In the genomic region with DNA sequence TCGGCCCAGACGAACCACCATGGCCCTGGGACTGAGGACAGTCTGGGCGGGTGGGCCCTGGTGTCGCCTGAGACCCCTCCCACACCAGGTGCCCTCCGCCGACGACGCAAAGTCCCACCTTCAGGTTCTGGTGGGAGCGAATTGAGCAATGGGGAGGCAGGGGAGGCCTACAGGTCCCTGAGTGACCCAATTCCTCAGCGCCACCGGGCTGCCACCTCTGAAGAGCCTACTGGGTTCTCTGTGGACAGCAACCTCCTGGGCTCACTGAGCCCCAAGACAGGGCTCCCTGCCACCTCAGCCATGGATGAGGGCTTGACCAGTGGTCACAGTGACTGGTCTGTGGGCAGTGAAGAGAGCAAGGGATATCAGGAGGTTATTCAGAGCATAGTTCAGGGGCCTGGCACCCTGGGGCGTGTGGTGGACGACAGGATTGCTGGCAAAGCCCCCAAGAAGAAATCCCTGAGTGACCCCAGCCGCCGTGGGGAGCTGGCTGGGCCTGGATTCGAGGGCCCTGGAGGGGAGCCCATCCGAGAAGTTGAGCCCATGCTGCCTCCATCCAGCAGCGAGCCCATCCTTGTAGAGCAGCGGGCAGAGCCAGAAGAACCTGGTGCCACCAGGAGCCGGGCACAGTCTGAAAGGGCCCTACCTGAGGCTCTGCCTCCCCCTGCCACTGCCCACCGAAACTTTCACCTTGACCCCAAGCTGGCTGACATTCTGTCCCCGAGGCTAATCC, we compare ENCODE assay signal across 13 cellular contexts. TPM values are rescaled to one million over a fixed set of nuclear protein-coding genes. Genes with fewer than 3 reads are reported as not detected.
DNase-seq lines count a peak whose midpoint lies in the region; ATAC-seq, FAIRE-seq and TF ChIP-seq lines count a peak whose summit lies in the region.
"Had no signal": no experiment of that assay in that cellular context is flagged by ENCODE, and none has a peak within 500 bp of the region (broad histone marks: within the 10 kb centered on the region; RNA-seq: fewer than 3 reads in every experiment).

No MANE protein-coding gene starts in this region.

- DNase-seq in BJ (ENCODE audit: low read depth) = no peak
- DNase-seq in breast epithelium (ENCODE audit: low spot score in 2 of 2) = no peak
- no peak for DNase-seq in HepG2 (ENCODE audit: low spot score)
- no peak for DNase-seq in immature natural killer cell
- no peak for DNase-seq in NCI-H2171 treated with DMSO at 0.1 percent for 48 hours (lab: John Stamatoyannopoulos, UW)
- no peak for DNase-seq in UCSD-AML1 (lab: John Stamatoyannopoulos, UW; ENCODE audit: unreplicated experiment)
- no peak for DNase-seq in HEK293T (ENCODE audit: extremely low spot score)
- DNase-seq: activated CD8-positive, alpha-beta memory T cell treated with anti-CD3 and anti-CD28 coated beads for 24 hours; Kasumi-1 had no signal

- H4K20me1 ChIP-seq in HepG2 (ENCODE audit: insufficient read depth, low read length) = peaks cover 24% of the 10 kb centered on the region

- TF ChIP-seq EP300 in HepG2 (IDR thresholded peaks at IDR 0.05; ENCODE audit: low read depth in 2 of 2, low read length in 2 of 2) = no peak
- no peak for TF ChIP-seq EP300 in HepG2 (CRISPR knock-in tag; IDR thresholded peaks at IDR 0.05; ENCODE audit: borderline replicate concordance)

- H3K27ac ChIP-seq in breast epithelium = peak overlapping the region; percentile 99
- no peak overlapping the region for H3K27ac ChIP-seq in HepG2 (ENCODE audit: extremely low read length, insufficient read depth, low read length)
- H3K27ac ChIP-seq in skeletal muscle tissue (ENCODE audit: low read depth, low read length) = peak overlapping the region; percentile 83

- H3K9me3 ChIP-seq in breast epithelium = no peaks in the 10 kb centered on the region
- H3K9me3 ChIP-seq in HepG2 (ENCODE audit: low read length) = no peaks in the 10 kb centered on the region
- no peaks in the 10 kb centered on the region for H3K9me3 ChIP-seq in skeletal muscle tissue (ENCODE audit: control insufficient read depth in 3 of 3, low read length in 3 of 3)

- H3K27ac Mint-ChIP-seq in immature natural killer cell = no peak overlapping the region
- H3K27ac Mint-ChIP-seq: T-helper 2 cell treated with Interferon-gamma antibody and Interleukin-4, amounts not matched to agents 5 μg/mL and 100 μg/mL, for 36 hours had no signal

- CTCF ChIA-PET in BJ (lab: Yijun Ruan, JAX) = interaction anchor here (0.8 to 11.3 kb wide), 5 partner anchors 14 to 40 kb away, joined by 4 to 259 read pairs (median 53); no protein-coding TSS in a partner anchor
- CTCF ChIA-PET in HepG2 (lab: Yijun Ruan, JAX; ENCODE audit: low intra/inter-chr PET ratio, low total read pairs) = no interaction called here
- CTCF ChIA-PET in HEK293T (lab: Yijun Ruan, JAX) = no interaction called here

- intact Hi-C loops in breast epithelium (cut with DNase I; ENCODE audit: low total_unique reads) (loop anchor here (5.0 kb wide), 1 partner anchor 1204 kb away; the partner anchor contains the start of gene TOMT), HepG2 (cut with micrococcal nuclease; ENCODE audit: unreplicated experiment) (no loop called here)

- H3K36me3 ChIP-seq in BJ (ENCODE audit: control insufficient read depth, insufficient read depth, low read length) = peaks cover 20% of the 10 kb centered on the region
- H3K36me3 ChIP-seq in breast epithelium = no peaks in the 10 kb centered on the region
- H3K36me3 ChIP-seq in HepG2 (replicated peaks in 1 of 2; ENCODE audit: control insufficient read depth in 1 of 2, insufficient read depth in 2 of 2, low read length in 2 of 2) = peaks cover 0 to 1% of the 10 kb centered on the region in 2 experiments; a peak in 2 of 5 replicates
- H3K36me3 ChIP-seq in skeletal muscle tissue (ENCODE audit: control insufficient read depth in 3 of 3, insufficient read depth in 3 of 3, low read length in 3 of 3) = peaks cover 0 to 5% (median 3%) of the 10 kb centered on the region in 3 donors

- FAIRE-seq in HepG2 (lab: Jason Lieb, UNC) = no peak
- FAIRE-seq: GM18507, islet of Langerhans had no signal

- TF ChIP-seq RAD21 in HepG2 (CRISPR knock-in tag; IDR thresholded peaks at IDR 0.05) = no peak

- TF ChIP-seq CTCF in BJ (IDR thresholded peaks at IDR 0.05; ENCODE audit: insufficient read depth, low read depth, low read length) (no peak), breast epithelium (IDR thresholded peaks at IDR 0.05) (no peak), HepG2 (CRISPR knock-in tag; IDR thresholded peaks at IDR 0.05) (no peak)

- in situ Hi-C loops in HepG2 (cut with HindIII; ENCODE audit: extremely low pct_ligation_motif_present, low pct_unique_long_range_greater_than_20kb) = no loop called here

- H2AFZ ChIP-seq in HepG2 (ENCODE audit: low read length) = no peak overlapping the region

- WGBS in HepG2 (ENCODE audit: low lambda C conversion rate) = 96% methylated on average over 8 of the region's 22 CpGs

- no peak overlapping the region for H3K4me3 Mint-ChIP-seq in immature natural killer cell
- H3K4me3 Mint-ChIP-seq: T-helper 2 cell treated with Interferon-gamma antibody and Interleukin-4, amounts not matched to agents 5 μg/mL and 100 μg/mL, for 36 hours had no signal

- no peaks in the 10 kb centered on the region for H3K36me3 Mint-ChIP-seq in immature natural killer cell

- H3K27me3 Mint-ChIP-seq in immature natural killer cell (ENCODE audit: low read depth in 3 of 3) = peaks cover 4 to 13% (median 10%) of the 10 kb centered on the region in 3 donors

- peak overlapping the region; percentile 91 for H3K4me2 ChIP-seq in HepG2 (ENCODE audit: low read depth, low read length)

- no TSS peak for BruUV-seq in HepG2 (replicated peaks; lab: Mats Ljungman, UMichigan)

- peaks cover 55% of the 10 kb centered on the region for H3K79me2 ChIP-seq in HepG2 (ENCODE audit: insufficient read depth, low read length)

- ATAC-seq in HepG2 = no peak

- H3K4me1 Mint-ChIP-seq in immature natural killer cell = peaks cover 25 to 27% of the 10 kb centered on the region in 2 donors

- H3K4me3 ChIP-seq in BJ (ENCODE audit: low read depth, low read length) (peak overlapping the region; percentile 80), breast epithelium (peak overlapping the region; percentile 68 to 82 (median 81)), HepG2 (replicated peaks in 1 of 3; ENCODE audit: insufficient read depth in 1 of 3, low read depth in 2 of 3, low read length in 3 of 3) (peak overlapping the region in 1 of 3 experiments; percentile 58; a peak in 1 of 6 replicates), skeletal muscle tissue (ENCODE audit: low read length in 3 of 3) (peak overlapping the region; percentile 62 to 78 (median 67))

- POLR2A ChIA-PET in BJ (lab: Charles Lee) = interaction anchor here (1.2 kb wide), 1 partner anchor 27 kb away, joined by 9 read pairs; no protein-coding TSS in a partner anchor
- POLR2A ChIA-PET in HepG2 (lab: Yijun Ruan, JAX) = interaction anchor here (6.2 kb wide), 2 partner anchors 14 to 16 kb away, joined by 35 to 205 read pairs; no protein-coding TSS in a partner anchor
- POLR2A ChIA-PET in HEK293T (lab: Yijun Ruan, JAX) = interaction anchor here (0.9 kb wide), 1 partner anchor 16 kb away, joined by 3 read pairs; no protein-coding TSS in a partner anchor

- no peaks in the 10 kb centered on the region for H3K27me3 ChIP-seq in BJ (ENCODE audit: control insufficient read depth, insufficient read depth, low read length)
- H3K27me3 ChIP-seq in breast epithelium = no peaks in the 10 kb centered on the region
- no peaks in the 10 kb centered on the region; a peak in 1 of 5 replicates for H3K27me3 ChIP-seq in HepG2 (ENCODE audit: control insufficient read depth in 1 of 2, insufficient read depth in 2 of 2, low read length in 2 of 2)
- H3K27me3 ChIP-seq in skeletal muscle tissue (ENCODE audit: control insufficient read depth in 3 of 3, insufficient read depth in 3 of 3, low read length in 3 of 3) = peaks cover 0 to 4% (median 0%) of the 10 kb centered on the region in 3 donors

- peaks cover 12 to 29% of the 10 kb centered on the region in 2 donors for H3K4me1 ChIP-seq in breast epithelium
- peaks cover 78% of the 10 kb centered on the region for H3K4me1 ChIP-seq in HepG2 (ENCODE audit: insufficient read depth, low read length)
- peaks cover 44 to 55% (median 53%) of the 10 kb centered on the region in 3 donors for H3K4me1 ChIP-seq in skeletal muscle tissue (ENCODE audit: control insufficient read depth in 3 of 3, insufficient read depth in 3 of 3, low read length in 3 of 3)

- H3K9ac ChIP-seq in HepG2 (ENCODE audit: insufficient read depth, low read depth, low read length) (no peak overlapping the region), skeletal muscle tissue (ENCODE audit: low read depth in 1 of 3, low read length in 3 of 3) (peak overlapping the region in 2 of 3 donors; percentile 8 to 82)

- no peaks in the 10 kb centered on the region for H3K9me3 Mint-ChIP-seq in immature natural killer cell
- H3K9me3 Mint-ChIP-seq: T-helper 2 cell treated with Interferon-gamma antibody and Interleukin-4, amounts not matched to agents 5 μg/mL and 100 μg/mL, for 36 hours had no signal

- no peak for TF ChIP-seq POLR2A in breast epithelium (IDR thresholded peaks at IDR 0.05)
- TF ChIP-seq POLR2A in HepG2 (IDR thresholded peaks at IDR 0.05; ENCODE audit: insufficient read depth in 1 of 2, low read depth in 2 of 2, low read length in 2 of 2) = no peak

RNA-seq across cellular contexts. Expression of gene ARHGEF17, which starts 2.8 kb away (rescaled TPM):
- polyA plus RNA-seq in BJ (2011; rRNA removed) = 50.3 and 85.7 TPM in 2 replicates
- 92.9 and 102 TPM in 2 replicates for polyA minus RNA-seq in BJ (2011; rRNA and poly(A)+ RNA removed)
- 10 to 100 TPM; 28.8 to 54.7 (median 38.2) TPM for total RNA-seq in breast epithelium
- total RNA-seq in HepG2 (2016; rRNA removed; fragmentation: Illumina TruSeq; extraction: Trizol) = 5.7 and 10.7 TPM in 2 replicates
- 4.6 and 5.1 TPM in 2 replicates for total RNA-seq in HepG2 (2016; cell fraction: cytosol; rRNA removed; fragmentation: Illumina TruSeq; extraction: Trizol; ENCODE audit: low read depth)
- 3.7 and 12.1 TPM in 2 replicates for total RNA-seq in HepG2 (2016; cell fraction: insoluble cytoplasmic fraction; rRNA removed; fragmentation: Illumina TruSeq; extraction: Trizol)
- total RNA-seq in HepG2 (2016; cell fraction: membrane; rRNA removed; fragmentation: Illumina TruSeq; extraction: Trizol) = 3.3 and 3.8 TPM in 2 replicates
- 20.3 and 20.6 TPM in 2 replicates for total RNA-seq in HepG2 (2016; cell fraction: nucleus; rRNA removed; fragmentation: Illumina TruSeq; extraction: Trizol)
- 28.8 and 37.7 TPM in 2 replicates for polyA plus RNA-seq in HepG2 (2011; rRNA removed)
- polyA plus RNA-seq in HepG2 (2011; cell fraction: cytosol; rRNA removed) = 7.4 and 13.6 TPM in 2 replicates
- 250 and 318 TPM in 2 replicates for polyA plus RNA-seq in HepG2 (2011; cell fraction: nucleus; rRNA removed)
- polyA plus RNA-seq in HepG2 (2012) = 17.9 and 20.3 TPM in 2 replicates
- polyA plus RNA-seq in HepG2 (2016; cell fraction: cytosol; fragmentation: Illumina TruSeq; extraction: Trizol; ENCODE audit: low read depth) = 0.35 and 0.64 TPM in 2 replicates
- polyA plus RNA-seq in HepG2 (2016; cell fraction: insoluble cytoplasmic fraction; fragmentation: Illumina TruSeq; extraction: Trizol; ENCODE audit: low read depth) = 5.4 and 7.1 TPM in 2 replicates
- 0.76 and 0.94 TPM in 2 replicates for polyA plus RNA-seq in HepG2 (2016; cell fraction: membrane; fragmentation: Illumina TruSeq; extraction: Trizol; ENCODE audit: low read depth)
- 83.1 and 89.4 TPM in 2 replicates for polyA plus RNA-seq in HepG2 (2016; cell fraction: nucleus; fragmentation: Illumina TruSeq; extraction: Trizol; ENCODE audit: insufficient read depth, low read depth)
- polyA minus RNA-seq in HepG2 (2011; rRNA and poly(A)+ RNA removed; ENCODE audit: low replicate concordance) = 41.7 and 126 TPM in 2 replicates
- 13.5 and 20.6 TPM in 2 replicates for polyA minus RNA-seq in HepG2 (2011; cell fraction: cytosol; rRNA and poly(A)+ RNA removed)
- polyA minus RNA-seq in HepG2 (2011; cell fraction: nucleus; rRNA and poly(A)+ RNA removed) = 85.9 and 99.9 TPM in 2 replicates
- total RNA-seq in skeletal muscle tissue = 19.3 TPM
- polyA plus RNA-seq in immature natural killer cell = not detected

RNA-seq across cellular contexts. Expression of gene P2RY6, which starts 38.7 kb away (rescaled TPM):
- polyA plus RNA-seq in BJ (2011; rRNA removed) (0.56 and 1.5 TPM in 2 replicates), HepG2 (2011; rRNA removed) (0.09 and 0.29 TPM in 2 replicates), immature natural killer cell (1 to 10 TPM in 1 of 3 donors, not detected in 2; 3.0 TPM)
- 0.46 and 0.90 TPM in 2 replicates for polyA minus RNA-seq in BJ (2011; rRNA and poly(A)+ RNA removed)
- total RNA-seq in breast epithelium (1 to 10 TPM; 1.6 to 3.4 (median 1.9) TPM), HepG2 (2016; rRNA removed; fragmentation: Illumina TruSeq; extraction: Trizol) (0.11 and 0.29 TPM in 2 replicates), skeletal muscle tissue (2.1 TPM)
- 0.10 TPM in 1 of 2 replicates, not detected in the other for total RNA-seq in HepG2 (2016; cell fraction: cytosol; rRNA removed; fragmentation: Illumina TruSeq; extraction: Trizol; ENCODE audit: low read depth)
- total RNA-seq in HepG2 (2016; cell fraction: insoluble cytoplasmic fraction; rRNA removed; fragmentation: Illumina TruSeq; extraction: Trizol) = 0.13 and 0.27 TPM in 2 replicates
- not detected in 2 replicates for total RNA-seq in HepG2 (2016; cell fraction: membrane; rRNA removed; fragmentation: Illumina TruSeq; extraction: Trizol)
- not detected in 2 replicates for total RNA-seq in HepG2 (2016; cell fraction: nucleus; rRNA removed; fragmentation: Illumina TruSeq; extraction: Trizol)
- 0.10 and 0.12 TPM in 2 replicates for polyA plus RNA-seq in HepG2 (2011; cell fraction: cytosol; rRNA removed)
- polyA plus RNA-seq in HepG2 (2011; cell fraction: nucleus; rRNA removed) = 0.05 and 0.35 TPM in 2 replicates
- 0.24 TPM in 1 of 2 replicates, not detected in the other for polyA plus RNA-seq in HepG2 (2012)
- 0.05 and 0.06 TPM in 2 replicates for polyA plus RNA-seq in HepG2 (2016; cell fraction: cytosol; fragmentation: Illumina TruSeq; extraction: Trizol; ENCODE audit: low read depth)
- polyA plus RNA-seq in HepG2 (2016; cell fraction: insoluble cytoplasmic fraction; fragmentation: Illumina TruSeq; extraction: Trizol; ENCODE audit: low read depth) = 0.10 and 0.20 TPM in 2 replicates
- 0.10 and 0.17 TPM in 2 replicates for polyA plus RNA-seq in HepG2 (2016; cell fraction: membrane; fragmentation: Illumina TruSeq; extraction: Trizol; ENCODE audit: low read depth)
- polyA plus RNA-seq in HepG2 (2016; cell fraction: nucleus; fragmentation: Illumina TruSeq; extraction: Trizol; ENCODE audit: insufficient read depth, low read depth) = 0.36 and 0.41 TPM in 2 replicates
- 0.40 and 1.7 TPM in 2 replicates for polyA minus RNA-seq in HepG2 (2011; rRNA and poly(A)+ RNA removed; ENCODE audit: low replicate concordance)
- not detected in 2 replicates for polyA minus RNA-seq in HepG2 (2011; cell fraction: cytosol; rRNA and poly(A)+ RNA removed)
- 0.12 and 0.26 TPM in 2 replicates for polyA minus RNA-seq in HepG2 (2011; cell fraction: nucleus; rRNA and poly(A)+ RNA removed)
